Comparison of ENCODE assay signal across 2 cellular contexts in genomic region chr2:176080540-176081355, GRCh38.
TF ChIP-seq lines count a peak whose summit lies in the region.

No MANE protein-coding gene starts in this region.

TF ChIP-seq in Ishikawa, 13 proteins besides CTCF, POLR2A, EP300 and RAD21:
- peak; percentile 35; the same call in 1 of the 2 replicates for TF ChIP-seq EGR1 (IDR thresholded peaks at IDR 0.05)
- peak; percentile 97 for TF ChIP-seq MAX (IDR thresholded peaks at IDR 0.05)
- TF ChIP-seq CEBPB (IDR thresholded peaks at IDR 0.05), result no peak
- peak; percentile 58 for TF ChIP-seq USF1 (IDR thresholded peaks at IDR 0.05)

TF ChIP-seq in H1, 55 proteins besides CTCF, POLR2A, EP300 and RAD21:
- TF ChIP-seq USF2 (IDR thresholded peaks at IDR 0.05; ENCODE audit: low read length) (no peak), HDAC6 (IDR thresholded peaks at IDR 0.05; ENCODE audit: low read depth, low read length) (no peak), CTBP2 (IDR thresholded peaks at IDR 0.05; ENCODE audit: borderline replicate concordance, insufficient read depth, insufficient read length, low read length) (peak; percentile 85), GTF2F1 (IDR thresholded peaks at IDR 0.05; ENCODE audit: borderline replicate concordance, low read depth, low read length) (no peak), CBX5 (IDR thresholded peaks at IDR 0.05; ENCODE audit: low read depth, low read length) (no peak), TAF7 (optimal IDR thresholded peaks at IDR 0.05; ENCODE audit: borderline replicate concordance, low read depth, low read length) (no peak), RBBP5 (IDR thresholded peaks at IDR 0.05; ENCODE audit: borderline replicate concordance, low read depth, low read length) (0 out of 2 replicates have a peak, but pooled peaks have one; percentile 16), FOSL1 (IDR thresholded peaks at IDR 0.05; ENCODE audit: insufficient read depth, low read depth, low read length) (no peak), CHD2 (IDR thresholded peaks at IDR 0.05; ENCODE audit: low read length) (no peak), SP4 (IDR thresholded peaks at IDR 0.05; ENCODE audit: low read length) (no peak), SUZ12 (IDR thresholded peaks at IDR 0.05; ENCODE audit: low read length) (peak; percentile 89), TCF12 (IDR thresholded peaks at IDR 0.05; ENCODE audit: low read depth, low read length) (no peak), CHD7 (IDR thresholded peaks at IDR 0.05; ENCODE audit: insufficient replicate concordance, low read length) (no peak), MAFK (IDR thresholded peaks at IDR 0.05; ENCODE audit: low read depth, low read length) (no peak), KDM4A (IDR thresholded peaks at IDR 0.05; ENCODE audit: low read depth, low read length, severe bottlenecking) (peak; percentile 69), CREB1 (IDR thresholded peaks at IDR 0.05) (no peak), NANOG (IDR thresholded peaks at IDR 0.05; ENCODE audit: insufficient read depth, low read depth, low read length, poor library complexity, severe bottlenecking) (no peak), CEBPB (IDR thresholded peaks at IDR 0.05; ENCODE audit: low read depth, low read length) (no peak), PHF8 (conservative IDR thresholded peaks at IDR 0.05; ENCODE audit: low read depth, low read length) (no peak), EZH2 (IDR thresholded peaks at IDR 0.05; ENCODE audit: low read depth, low read length, severe bottlenecking) (peak; percentile 84), MAX (IDR thresholded peaks at IDR 0.05) (peak; percentile 92), RNF2 (IDR thresholded peaks at IDR 0.05; ENCODE audit: borderline replicate concordance, low read depth, low read length, missing control alignments, poor library complexity, severe bottlenecking) (peak; percentile 89), BRCA1 (IDR thresholded peaks at IDR 0.05; ENCODE audit: low read depth, low read length) (no peak), CBX8 (IDR thresholded peaks at IDR 0.05; ENCODE audit: borderline replicate concordance, low read depth, low read length) (peak; percentile 96; the same call in 1 of the 2 replicates), JUND (IDR thresholded peaks at IDR 0.05; ENCODE audit: low read length) (no peak), TBP (IDR thresholded peaks at IDR 0.05; ENCODE audit: low read depth, low read length) (no peak), BCL11A (IDR thresholded peaks at IDR 0.05; ENCODE audit: low read depth in 2 of 2, low read length in 2 of 2) (no peak), E2F6 (IDR thresholded peaks at IDR 0.05) (peak; percentile 83), RXRA (IDR thresholded peaks at IDR 0.05; ENCODE audit: insufficient read depth, low read depth, low read length) (no peak), ATF3 (IDR thresholded peaks at IDR 0.05; ENCODE audit: insufficient read depth, low read depth, low read length) (no peak), SIRT6 (IDR thresholded peaks at IDR 0.05; ENCODE audit: low read length) (no peak)
